In genomic region chr20:53580376-53581111, GRCh38 we compare ENCODE assay signal across 1 cellular context.
TF ChIP-seq lines count a peak whose summit lies in the region.

No MANE protein-coding gene starts in this region.

TF ChIP-seq in HepG2, 621 proteins besides CTCF, POLR2A, EP300 and RAD21 (continued from another document):
- TF ChIP-seq LRRFIP1 (CRISPR knock-in tag; conservative IDR thresholded peaks at IDR 0.05), result no peak
- TF ChIP-seq ZNF20 (CRISPR knock-in tag; IDR thresholded peaks at IDR 0.05), result no peak
- no peak for TF ChIP-seq ZBTB20 (CRISPR knock-in tag; IDR thresholded peaks at IDR 0.05; ENCODE audit: borderline replicate concordance, low read depth)
- TF ChIP-seq MED1 (CRISPR knock-in tag; IDR thresholded peaks at IDR 0.05), result no peak
- TF ChIP-seq ZC3H4 (CRISPR knock-in tag; IDR thresholded peaks at IDR 0.05; ENCODE audit: borderline replicate concordance), result peak; percentile 19
